25 cellular contexts compared by ENCODE assay signal in genomic region chr15:99295840-99296239, GRCh38.
"Had no signal": no experiment of that assay in that cellular context is flagged by ENCODE, and none has a peak within 500 bp of the region (broad histone marks: within the 10 kb centered on the region; RNA-seq: fewer than 3 reads in every experiment).

No MANE protein-coding gene starts in this region.

- H3K9me3 ChIP-seq: adrenal gland, prostate gland, transverse colon had no signal

- H3K27me3 Mint-ChIP-seq: activated B cell treated with CpG ODN at 0.5 μM for 24 hours; activated CD4-positive, alpha-beta T cell treated with anti-CD3 and anti-CD28 coated beads for 36 hours; activated naive CD8-positive, alpha-beta T cell; activated T-cell treated with anti-CD3 and anti-CD28 coated beads, Interleukin-2, amount 50 U/mL, for 24 hours; activated T-helper 17 cell treated with anti-CD3 and anti-CD28 coated beads, Interleukin-2, amount 50 U/mL, for 72 hours; naive thymus-derived CD8-positive, alpha-beta T cell; stimulated activated naive CD8-positive, alpha-beta T cell treated with anti-CD3 and anti-CD28 coated beads, Interleukin-15, amount 100 ng/mL, for 72 hours had no signal

- H3K4me3 Mint-ChIP-seq: activated B cell treated with CpG ODN at 0.5 μM for 24 hours; activated CD4-positive, alpha-beta T cell treated with anti-CD3 and anti-CD28 coated beads for 36 hours; activated naive CD8-positive, alpha-beta T cell; activated T-cell treated with anti-CD3 and anti-CD28 coated beads, Interleukin-2, amount 50 U/mL, for 24 hours; activated T-helper 17 cell treated with anti-CD3 and anti-CD28 coated beads, Interleukin-2, amount 50 U/mL, for 72 hours; mesothelial cell of epicardium; naive thymus-derived CD8-positive, alpha-beta T cell; stimulated activated naive CD8-positive, alpha-beta T cell treated with anti-CD3 and anti-CD28 coated beads, Interleukin-15, amount 100 ng/mL, for 72 hours; T-helper 1 cell treated with Interleukin-12 subunit alpha and Interleukin-12 subunit beta and Interleukin-4 antibody, amounts not matched to agents 30 μg/mL and 1 μg/mL, for 36 hours had no signal

- H3K27ac ChIP-seq: adrenal gland, cardiac muscle cell, prostate gland had no signal

- H3K36me3 ChIP-seq: adrenal gland, cardiac muscle cell, prostate gland had no signal

- ATAC-seq: activated CD4-positive, alpha-beta T cell treated with anti-CD3 and anti-CD28 coated beads for 36 hours; activated T-helper 17 cell treated with anti-CD3 and anti-CD28 coated beads, Interleukin-2, amount 50 U/mL, for 72 hours; naive thymus-derived CD8-positive, alpha-beta T cell; right cardiac atrium; stimulated activated naive CD8-positive, alpha-beta T cell treated with anti-CD3 and anti-CD28 coated beads, Interleukin-15, amount 100 ng/mL, for 72 hours had no signal

- DNase-seq: activated B cell treated with CpG ODN at 0.5 μM for 24 hours; activated CD4-positive, alpha-beta T cell treated with anti-CD3 and anti-CD28 coated beads for 36 hours; activated CD4-positive, alpha-beta T cell treated with anti-CD3 and anti-CD28 coated beads, Interleukin-2, amount 50 U/mL, for 4 hours; activated CD8-positive, alpha-beta memory T cell treated with anti-CD3 and anti-CD28 coated beads for 24 hours; activated CD8-positive, alpha-beta memory T cell treated with anti-CD3 and anti-CD28 coated beads, Interleukin-2, amount 50 U/mL, for 4 hours; activated naive CD4-positive, alpha-beta T cell; activated T-cell treated with anti-CD3 and anti-CD28 coated beads, Interleukin-2, amount 50 U/mL, for 24 hours; adrenal gland; erythroblast; foreskin fibroblast; kidney; naive thymus-derived CD8-positive, alpha-beta T cell; right cardiac atrium; stimulated activated CD4-positive, alpha-beta T cell treated with anti-CD3 and anti-CD28 coated beads, Interleukin-12 subunit alpha, Interleukin-12 subunit beta, amount 100 ng/mL, for 4 hours; stimulated activated CD4-positive, alpha-beta T cell treated with anti-CD3 and anti-CD28 coated beads, Interleukin-4, amount 100 ng/mL, for 4 hours; stimulated activated naive CD8-positive, alpha-beta T cell treated with anti-CD3 and anti-CD28 coated beads, Interleukin-15, amount 100 ng/mL, for 72 hours; T1000; transverse colon had no signal

- H3K27me3 ChIP-seq: adrenal gland, cardiac muscle cell, transverse colon had no signal

- H3K4me1 Mint-ChIP-seq: activated CD4-positive, alpha-beta T cell treated with anti-CD3 and anti-CD28 coated beads for 36 hours; activated T-helper 17 cell treated with anti-CD3 and anti-CD28 coated beads, Interleukin-2, amount 50 U/mL, for 72 hours had no signal

- H3K27ac Mint-ChIP-seq: activated B cell treated with CpG ODN at 0.5 μM for 24 hours; activated CD4-positive, alpha-beta T cell treated with anti-CD3 and anti-CD28 coated beads for 36 hours; activated naive CD8-positive, alpha-beta T cell; activated T-cell treated with anti-CD3 and anti-CD28 coated beads, Interleukin-2, amount 50 U/mL, for 24 hours; activated T-helper 17 cell treated with anti-CD3 and anti-CD28 coated beads, Interleukin-2, amount 50 U/mL, for 72 hours; mesothelial cell of epicardium; stimulated activated naive CD8-positive, alpha-beta T cell treated with anti-CD3 and anti-CD28 coated beads, Interleukin-15, amount 100 ng/mL, for 72 hours; T-helper 1 cell treated with Interleukin-12 subunit alpha and Interleukin-12 subunit beta and Interleukin-4 antibody, amounts not matched to agents 30 μg/mL and 1 μg/mL, for 36 hours had no signal

- H3K4me3 ChIP-seq: adrenal gland, cardiac muscle cell, lung, prostate gland, transverse colon had no signal

- H3K4me1 ChIP-seq: adrenal gland, prostate gland had no signal

- H3K9me3 Mint-ChIP-seq: activated T-helper 17 cell treated with anti-CD3 and anti-CD28 coated beads, Interleukin-2, amount 50 U/mL, for 72 hours had no signal
